In genomic region chr16:68085259-68086071, GRCh38 we compare ENCODE assay signal across 1 cellular context.
TF ChIP-seq lines count a peak whose summit lies in the region.

NFATC3 (plus strand) TSS chr16:68085370; CDS start chr16:68085682, 312 bp downstream.

TF ChIP-seq in K562, 482 proteins besides CTCF, POLR2A, EP300 and RAD21 (continued from another document and continues in another):
- TF ChIP-seq ZNF609 (CRISPR knock-in tag; IDR thresholded peaks at IDR 0.05; ENCODE audit: borderline replicate concordance) (no peak), PHF21A (IDR thresholded peaks at IDR 0.05; ENCODE audit: borderline replicate concordance, low read depth) (no peak), ZEB2 (IDR thresholded peaks at IDR 0.05) (no peak), MTA3 (IDR thresholded peaks at IDR 0.05; ENCODE audit: borderline replicate concordance) (peak; percentile 73), DIDO1 (tag; IDR thresholded peaks at IDR 0.05; ENCODE audit: low read depth) (no peak), NKRF (IDR thresholded peaks at IDR 0.05; ENCODE audit: borderline replicate concordance) (peak; percentile 64; the same call in 1 of the 2 replicates), TFAM (CRISPR knock-in tag; conservative IDR thresholded peaks at IDR 0.05) (no peak), DPF2 (IDR thresholded peaks at IDR 0.05) (no peak), CUX1 (CRISPR knock-in tag; IDR thresholded peaks at IDR 0.05) (no peak), ZBTB11 (CRISPR knock-in tag; IDR thresholded peaks at IDR 0.05) (peak in 1 of 3 experiments; percentile 43; a peak in 1 of 6 replicates), ZNF79 (CRISPR knock-in tag; IDR thresholded peaks at IDR 0.05; ENCODE audit: low read depth) (no peak), NR1H2 (CRISPR knock-in tag; IDR thresholded peaks at IDR 0.05) (no peak), GTF2F1 (IDR thresholded peaks at IDR 0.05; ENCODE audit: low read depth, low read length) (peak; percentile 20; the same call in 1 of the 2 replicates), NR2C1 (IDR thresholded peaks at IDR 0.05) (no peak), NR2C1 (tag; IDR thresholded peaks at IDR 0.05) (no peak), RBFOX2 (IDR thresholded peaks at IDR 0.05; ENCODE audit: low read depth, low read length) (peak; percentile 78), BRF2 (IDR thresholded peaks at IDR 0.05; ENCODE audit: borderline replicate concordance, insufficient read depth, insufficient read length) (no peak), IFI16 (CRISPR knock-in tag; IDR thresholded peaks at IDR 0.05) (no peak), MTA2 (IDR thresholded peaks at IDR 0.05; ENCODE audit: low read depth) (no peak), POU5F1 (IDR thresholded peaks at IDR 0.05; ENCODE audit: borderline replicate concordance, low read depth, low read length, partially characterized antibody) (no peak), FIP1L1 (IDR thresholded peaks at IDR 0.05; ENCODE audit: low read depth, low read length, poor library complexity, severe bottlenecking) (peak; percentile 60), DNMT1 (IDR thresholded peaks at IDR 0.05) (no peak), ZNF395 (CRISPR knock-in tag; IDR thresholded peaks at IDR 0.05) (0 out of 2 replicates have a peak, but pooled peaks have one; percentile 18), RBM25 (IDR thresholded peaks at IDR 0.05; ENCODE audit: low read depth, low read length, severe bottlenecking) (peak; percentile 67), ZNF699 (CRISPR knock-in tag; IDR thresholded peaks at IDR 0.05; ENCODE audit: insufficient replicate concordance) (no peak), IRF2 (CRISPR knock-in tag; IDR thresholded peaks at IDR 0.05) (no peak), POLR2AphosphoS2 (IDR thresholded peaks at IDR 0.05; ENCODE audit: low read length) (no peak), RBBP5 (IDR thresholded peaks at IDR 0.05; ENCODE audit: borderline replicate concordance, insufficient read depth, low read length, poor library complexity, severe bottlenecking) (peak; percentile 91), TFAP4 (CRISPR knock-in tag; IDR thresholded peaks at IDR 0.05; ENCODE audit: borderline replicate concordance) (peak; percentile 32; the same call in 1 of the 2 replicates), TSC22D4 (tag; IDR thresholded peaks at IDR 0.05) (no peak), ZNF592 (IDR thresholded peaks at IDR 0.05) (no peak), DLX4 (CRISPR knock-in tag; IDR thresholded peaks at IDR 0.05) (no peak)
